13 cellular contexts compared by ENCODE assay signal in the genomic region with DNA sequence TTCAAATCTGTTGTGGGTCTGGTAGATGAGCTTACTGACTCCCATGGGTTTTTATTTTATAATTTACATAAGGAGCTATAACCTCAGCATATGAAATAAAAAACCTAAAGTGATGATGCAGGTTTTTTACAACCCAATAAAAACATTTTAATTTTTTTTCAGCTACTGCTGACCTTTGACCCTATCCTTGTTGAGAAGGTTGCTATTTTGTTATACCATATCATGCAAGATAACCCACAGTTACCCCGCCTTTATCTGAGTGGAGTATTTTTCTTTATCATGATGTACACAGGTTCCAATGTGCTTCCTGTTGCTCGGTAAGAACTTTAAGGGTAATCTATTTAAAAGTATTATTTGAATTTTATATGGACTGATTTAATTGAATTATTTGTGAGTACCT.
"Had no signal": no experiment of that assay in that cellular context is flagged by ENCODE, and none has a peak within 500 bp of the region (broad histone marks: within the 10 kb centered on the region; RNA-seq: fewer than 3 reads in every experiment).

No MANE protein-coding gene starts in this region.

- H3K4me3 ChIP-seq: right atrium auricular region, sigmoid colon, skin epidermis had no signal

- H3K9me3 ChIP-seq: right atrium auricular region, sigmoid colon had no signal

- ATAC-seq: effector memory CD8-positive, alpha-beta T cell; foreskin keratinocyte; naive thymus-derived CD8-positive, alpha-beta T cell had no signal

- H3K27me3 ChIP-seq: foreskin keratinocyte, right atrium auricular region, sigmoid colon had no signal

- FAIRE-seq: urothelium cell line had no signal

- H3K4me1 ChIP-seq: foreskin keratinocyte, right atrium auricular region, sigmoid colon had no signal

- DNase-seq: effector memory CD8-positive, alpha-beta T cell; foreskin keratinocyte; head of caudate nucleus; hippocampal formation; mesendoderm; naive thymus-derived CD8-positive, alpha-beta T cell; posterior cingulate gyrus; sigmoid colon; stimulated activated CD4-positive, alpha-beta T cell treated with anti-CD3 and anti-CD28 coated beads, Interleukin-12 subunit alpha, Interleukin-12 subunit beta, amount 100 ng/mL, for 4 hours; stimulated activated naive CD4-positive, alpha-beta T cell treated with Interleukin-2 at 50 U/mL for 16 hours had no signal

- H3K27ac ChIP-seq: foreskin keratinocyte, right atrium auricular region, sigmoid colon, skin epidermis had no signal
